Comparison of ENCODE assay signal across 8 cellular contexts in the genomic region with DNA sequence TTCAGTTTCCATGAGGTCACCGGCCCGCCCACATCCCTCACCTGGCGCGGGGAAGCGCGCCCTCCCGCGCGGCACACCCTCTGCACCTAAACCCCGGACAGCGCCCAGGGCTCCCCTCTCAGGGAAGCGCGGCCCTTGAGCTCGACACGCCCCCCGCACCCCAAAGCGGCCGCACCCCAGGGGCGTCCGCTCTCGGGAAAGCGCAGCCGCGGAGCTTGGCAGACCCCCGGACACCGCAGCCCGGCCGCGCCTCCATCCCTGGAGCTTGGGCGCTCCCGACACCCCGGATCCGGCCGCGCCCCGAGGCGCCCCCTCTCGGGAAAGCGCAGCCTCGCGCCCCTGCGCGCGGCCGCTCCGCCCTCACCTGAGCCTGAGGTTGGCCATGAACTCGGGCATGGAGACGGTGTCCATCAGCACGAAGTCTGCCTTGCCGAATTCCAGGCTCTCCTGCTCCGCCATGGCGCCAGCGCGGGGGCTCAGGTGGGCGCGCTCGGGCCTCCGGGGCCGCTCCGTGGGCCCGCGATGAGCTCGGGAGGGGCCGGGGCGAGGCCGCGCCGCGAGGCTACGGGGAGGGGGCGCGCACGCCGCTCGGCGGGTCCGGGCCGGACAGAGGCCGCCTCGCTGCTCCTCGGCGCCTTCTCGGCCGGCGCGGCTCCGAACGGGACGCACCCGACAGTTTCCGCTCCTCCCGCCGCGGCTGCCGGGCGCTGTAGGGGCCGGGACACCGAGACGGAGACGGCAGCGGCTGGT. TPM values are rescaled to one million over a fixed set of nuclear protein-coding genes. Genes with fewer than 3 reads are reported as not detected.
A peak's percentile ranks its signal among the peaks of the same experiment; 100 is the strongest.
DNase-seq lines count a peak whose midpoint lies in the region; ATAC-seq and TF ChIP-seq lines count a peak whose summit lies in the region.

Gene MYO1D, minus strand, starts transcription at position 711 of the 750 bp plus-strand sequence. Its CDS starts 252 bp downstream, at position 459.

- TF ChIP-seq CTCF in CD14-positive monocyte (IDR thresholded peaks at IDR 0.05) (no peak), gastrocnemius medialis (IDR thresholded peaks at IDR 0.05 in 4 of 5, conservative IDR thresholded peaks at IDR 0.05 in 1 of 5) (peak in 2 of 5 experiments; percentile 21 to 35)

- H3K4me3 Mint-ChIP-seq in CD14-positive monocyte, result peak within 1 kb of the TSS; percentile 76 to 91

- H3K9me3 ChIP-seq in gastrocnemius medialis, result no peaks in the 10 kb centered on the region

- peak within 1 kb of the TSS; percentile 60 to 86 (median 76) for H3K4me3 ChIP-seq in gastrocnemius medialis

- in situ Hi-C loops in gastrocnemius medialis (cut with MboI; ENCODE audit: low sequenced_read_pairs in 4 of 4), result loop anchor here in 2 of 4 donors (10.0 to 25.0 kb wide), 2 partner anchors 92 to 389 kb away; partner anchors contain the start of gene CDK5R1 (in 1 of the 2)

- peak; percentile 61 to 75 for TF ChIP-seq POLR2A in gastrocnemius medialis (IDR thresholded peaks at IDR 0.05)

- H3K27ac ChIP-seq in adipose tissue (ENCODE audit: low read depth, low read length), result peak within 1 kb of the TSS; percentile 29
- H3K27ac ChIP-seq in gastrocnemius medialis, result peak within 1 kb of the TSS; percentile 47 to 79 (median 72)

- DNase-seq in CD14-positive monocyte (ENCODE audit: low spot score) (no peak), hypothalamus (lab: John Stamatoyannopoulos, UW) (peak in 26 of 51 donors; percentile 17 to 68 (median 42)), gastrocnemius medialis (peak in 1 of 2 donors; percentile 17), SKM-1 treated with dmso at 0.1 percent for 144 hours (lab: John Stamatoyannopoulos, UW; ENCODE audit: unreplicated experiment) (no peak)

- H3K27me3 ChIP-seq in gastrocnemius medialis, result peaks cover 0 to 2% (median 0%) of the 10 kb centered on the region in 3 donors

- intact Hi-C loops in CD14-positive monocyte (cut with micrococcal nuclease) (loop anchor here in 1 of 2 donors (5.0 kb wide), 1 partner anchor 89 kb away; no protein-coding TSS in a partner anchor), gastrocnemius medialis (cut with DNase I; ENCODE audit: low total_unique reads) (loop anchor here (1.0 to 5.0 kb wide), 3 partner anchors 49 to 379 kb away; no protein-coding TSS in a partner anchor)

- H3K9me3 Mint-ChIP-seq in CD14-positive monocyte, result peaks cover 0 to 9% (median 2%) of the 10 kb centered on the region in 7 donors

- peaks cover 0 to 4% of the 10 kb centered on the region in 2 donors for H3K36me3 Mint-ChIP-seq in CD14-positive monocyte

- 0% methylated on average over 82 to 101 of the region's 101 CpGs for WGBS in adipose tissue, 3 donors

- H3K27me3 Mint-ChIP-seq in CD14-positive monocyte (ENCODE audit: low read depth in 3 of 3), result peaks cover 37 to 55% (median 43%) of the 10 kb centered on the region in 3 donors

- peaks cover 25% of the 10 kb centered on the region for H3K4me1 Mint-ChIP-seq in CD14-positive monocyte

- H3K36me3 ChIP-seq in gastrocnemius medialis, result no peaks in the 10 kb centered on the region

- ATAC-seq in GM19372 (IDR thresholded peaks at IDR 0.05; ENCODE audit: low read depth, unreplicated experiment) (peak; percentile 48), HG03520 (IDR thresholded peaks at IDR 0.05; ENCODE audit: unreplicated experiment) (peak; percentile 54), SK-N-SH treated with all-trans-retinoic acid at 6 μM for 48 hours (peak; percentile 69), gastrocnemius medialis (peak; percentile 52 to 63)

- peak within 1 kb of the TSS in 4 of 7 donors; percentile 13 to 73 (median 62) for H3K27ac Mint-ChIP-seq in CD14-positive monocyte

- no peaks in the 10 kb centered on the region for H3K4me1 ChIP-seq in gastrocnemius medialis

TF ChIP-seq in SK-N-SH treated with all-trans-retinoic acid at 6 μM for 48 hours, 23 proteins besides CTCF, POLR2A, EP300 and RAD21:
- TF ChIP-seq ARNTL (CRISPR knock-in tag; IDR thresholded peaks at IDR 0.05; ENCODE audit: borderline replicate concordance, low read depth) (no peak), CREB5 (CRISPR knock-in tag; IDR thresholded peaks at IDR 0.05; ENCODE audit: low read depth) (no peak), PPARA (CRISPR knock-in tag; IDR thresholded peaks at IDR 0.05; ENCODE audit: borderline replicate concordance) (no peak), ZNF8 (CRISPR knock-in tag; IDR thresholded peaks at IDR 0.05) (no peak), TSHZ2 (CRISPR knock-in tag; IDR thresholded peaks at IDR 0.05) (no peak; the same call in 1 of the 2 replicates), ZNF565 (CRISPR knock-in tag; conservative IDR thresholded peaks at IDR 0.05; ENCODE audit: low read depth) (no peak), TCF4 (CRISPR knock-in tag; IDR thresholded peaks at IDR 0.05; ENCODE audit: borderline replicate concordance) (no peak), ZFP3 (CRISPR knock-in tag; IDR thresholded peaks at IDR 0.05) (no peak), ZFP30 (CRISPR knock-in tag; IDR thresholded peaks at IDR 0.05) (no peak), TOX (CRISPR knock-in tag; IDR thresholded peaks at IDR 0.05; ENCODE audit: borderline replicate concordance) (no peak), SNAI2 (CRISPR knock-in tag; IDR thresholded peaks at IDR 0.05) (no peak), GLIS3 (CRISPR knock-in tag; IDR thresholded peaks at IDR 0.05) (no peak), ISL1 (CRISPR knock-in tag; IDR thresholded peaks at IDR 0.05) (no peak)
- TF ChIP-seq, protein P1, sequence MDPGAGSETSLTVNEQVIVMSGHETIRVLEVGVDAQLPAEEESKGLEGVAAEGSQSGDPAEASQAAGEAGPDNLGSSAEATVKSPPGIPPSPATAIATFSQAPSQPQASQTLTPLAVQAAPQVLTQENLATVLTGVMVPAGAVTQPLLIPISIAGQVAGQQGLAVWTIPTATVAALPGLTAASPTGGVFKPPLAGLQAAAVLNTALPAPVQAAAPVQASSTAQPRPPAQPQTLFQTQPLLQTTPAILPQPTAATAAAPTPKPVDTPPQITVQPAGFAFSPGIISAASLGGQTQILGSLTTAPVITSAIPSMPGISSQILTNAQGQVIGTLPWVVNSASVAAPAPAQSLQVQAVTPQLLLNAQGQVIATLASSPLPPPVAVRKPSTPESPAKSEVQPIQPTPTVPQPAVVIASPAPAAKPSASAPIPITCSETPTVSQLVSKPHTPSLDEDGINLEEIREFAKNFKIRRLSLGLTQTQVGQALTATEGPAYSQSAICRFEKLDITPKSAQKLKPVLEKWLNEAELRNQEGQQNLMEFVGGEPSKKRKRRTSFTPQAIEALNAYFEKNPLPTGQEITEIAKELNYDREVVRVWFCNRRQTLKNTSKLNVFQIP (CRISPR knock-in tag; IDR thresholded peaks at IDR 0.05; ENCODE audit: borderline replicate concordance, low read depth), result no peak
- TF ChIP-seq, protein P2, sequence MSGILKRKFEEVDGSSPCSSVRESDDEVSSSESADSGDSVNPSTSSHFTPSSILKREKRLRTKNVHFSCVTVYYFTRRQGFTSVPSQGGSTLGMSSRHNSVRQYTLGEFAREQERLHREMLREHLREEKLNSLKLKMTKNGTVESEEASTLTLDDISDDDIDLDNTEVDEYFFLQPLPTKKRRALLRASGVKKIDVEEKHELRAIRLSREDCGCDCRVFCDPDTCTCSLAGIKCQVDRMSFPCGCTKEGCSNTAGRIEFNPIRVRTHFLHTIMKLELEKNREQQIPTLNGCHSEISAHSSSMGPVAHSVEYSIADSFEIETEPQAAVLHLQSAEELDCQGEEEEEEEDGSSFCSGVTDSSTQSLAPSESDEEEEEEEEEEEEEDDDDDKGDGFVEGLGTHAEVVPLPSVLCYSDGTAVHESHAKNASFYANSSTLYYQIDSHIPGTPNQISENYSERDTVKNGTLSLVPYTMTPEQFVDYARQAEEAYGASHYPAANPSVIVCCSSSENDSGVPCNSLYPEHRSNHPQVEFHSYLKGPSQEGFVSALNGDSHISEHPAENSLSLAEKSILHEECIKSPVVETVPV (CRISPR knock-in tag; IDR thresholded peaks at IDR 0.05), result no peak

RNA-seq across cellular contexts. Expression of gene MYO1D, which starts in this region (rescaled TPM):
- polyA plus RNA-seq in CD14-positive monocyte, result under 1 TPM; 0.22 to 0.26 TPM
- 10 to 100 TPM in 2 of 3 donors, 1 to 10 TPM in 1; 8.5 to 11.6 (median 11.4) TPM for polyA plus RNA-seq in adipose tissue
- total RNA-seq in gastrocnemius medialis, result 10 to 100 TPM in 1 of 4 donors, 1 to 10 TPM in 3; 5.8 to 20.1 (median 7.8) TPM

Comparison
In these comparisons a context has a peak if more than half of its experiments do, and no peak if none do; other contexts are left out.
1. RNA of gene MYO1D (polyA plus RNA-seq): 8.5 to 11.6 TPM in adipose tissue; 0.22 to 0.26 TPM in CD14-positive monocyte; every median in the first group is over 4 times any median in the second.
2. DNase-seq: peak in hypothalamus (26 of 51); none in CD14-positive monocyte (single experiment) and SKM-1 treated with dmso at 0.1 percent for 144 hours (single experiment).
3. Peak in every context shown above with its lines, with median percentiles within 50 percentile points of each other: ATAC-seq.